In genomic region chr11:10543782-10544181, GRCh38 we compare ENCODE assay signal across 20 cellular contexts. TPM values are rescaled to one million over a fixed set of nuclear protein-coding genes. Genes with fewer than 3 reads are reported as not detected.
"Had no signal": no experiment of that assay in that cellular context is flagged by ENCODE, and none has a peak within 500 bp of the region (broad histone marks: within the 10 kb centered on the region; RNA-seq: fewer than 3 reads in every experiment).

No MANE protein-coding gene starts in this region.

- H3K4me1 ChIP-seq: uterus had no signal

- ATAC-seq: esophagus mucosa; heart right ventricle; left cardiac atrium; naive thymus-derived CD4-positive, alpha-beta T cell; pancreas; right lobe of liver had no signal

- H3K9me3 Mint-ChIP-seq: central memory CD8-positive, alpha-beta T cell; immature natural killer cell; neural progenitor cell had no signal

- H3K36me3 ChIP-seq: heart right ventricle, left ventricle myocardium inferior, neural progenitor cell, pancreas, prostate gland, right lobe of liver, uterus had no signal

- H3K27me3 ChIP-seq: heart right ventricle, pancreas, right lobe of liver, uterus had no signal

- H3K36me3 Mint-ChIP-seq: immature natural killer cell; naive thymus-derived CD4-positive, alpha-beta T cell; neural progenitor cell had no signal

- H3K9me3 ChIP-seq: heart right ventricle, left ventricle myocardium inferior, pancreas, prostate gland, right lobe of liver, uterus had no signal

- H3K4me2 ChIP-seq: neural progenitor cell had no signal

- H2AFZ ChIP-seq: neural progenitor cell had no signal

- H3K27ac ChIP-seq: heart right ventricle, left ventricle myocardium inferior, neural progenitor cell, pancreas, prostate gland, right lobe of liver, uterus had no signal

- H3K4me3 ChIP-seq: heart right ventricle, left ventricle myocardium inferior, neural progenitor cell, pancreas, prostate gland, right lobe of liver, uterus had no signal

- H3K9ac ChIP-seq: neural progenitor cell had no signal

- H3K4me3 Mint-ChIP-seq: central memory CD8-positive, alpha-beta T cell; immature natural killer cell; naive thymus-derived CD4-positive, alpha-beta T cell; neural progenitor cell had no signal

- DNase-seq: effector memory CD4-positive, alpha-beta T cell; heart right ventricle; hypothalamus; immature natural killer cell; left cardiac atrium; left ventricle myocardium inferior; naive thymus-derived CD4-positive, alpha-beta T cell; occipital lobe; stimulated activated CD4-positive, alpha-beta T cell treated with anti-CD3 and anti-CD28 coated beads, Interleukin-2, amount 100 ng/mL, for 24 hours; stimulated activated CD4-positive, alpha-beta T cell treated with anti-CD3 and anti-CD28 coated beads, Interleukin-4, amount 100 ng/mL, for 4 hours; stimulated activated naive CD4-positive, alpha-beta T cell treated with Interleukin-2 at 50 U/mL for 16 hours; trophoblast cell; uterus had no signal

- H3K27ac Mint-ChIP-seq: naive thymus-derived CD4-positive, alpha-beta T cell; neural progenitor cell had no signal

RNA-seq across cellular contexts. Expression of gene LYVE1, which starts 24.7 kb away (rescaled TPM):
- total RNA-seq: naive thymus-derived CD4-positive, alpha-beta T cell had no signal
- polyA plus RNA-seq: immature natural killer cell; keratinocyte; naive thymus-derived CD4-positive, alpha-beta T cell had no signal
